Comparison of ENCODE assay signal across 8 cellular contexts in the genomic region with DNA sequence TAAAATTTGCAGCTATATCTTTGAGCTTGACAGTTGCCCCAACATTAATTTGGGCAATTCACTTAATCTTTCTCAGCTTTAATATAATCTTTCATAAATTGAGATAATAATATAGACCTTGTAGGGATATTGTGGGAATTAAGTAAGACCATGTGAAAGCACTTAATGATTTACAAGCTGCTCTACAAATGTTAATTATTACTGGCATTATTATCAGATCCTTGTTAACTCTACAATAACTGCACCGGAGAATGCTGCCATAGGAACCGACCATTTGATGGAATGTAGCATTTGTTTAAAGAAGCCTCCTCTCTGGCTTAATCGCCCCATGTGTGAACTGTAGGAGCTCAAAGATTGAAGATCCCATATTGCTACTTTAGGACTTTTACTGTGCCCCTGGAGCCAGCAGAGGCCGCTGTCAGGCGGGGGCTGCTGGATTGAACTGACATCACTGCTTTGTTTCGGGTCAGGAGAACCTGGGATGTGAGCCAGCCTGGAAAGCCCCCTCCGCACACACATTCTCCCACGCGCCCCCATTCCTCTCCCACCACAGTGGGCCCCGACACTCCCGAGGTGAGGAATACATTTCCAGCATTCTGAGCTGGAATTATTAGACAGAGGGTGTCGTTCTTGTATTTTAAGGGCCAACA.
A peak's percentile ranks its signal among the peaks of the same experiment; 100 is the strongest.
DNase-seq lines count a peak whose midpoint lies in the region; ATAC-seq, FAIRE-seq and TF ChIP-seq lines count a peak whose summit lies in the region.

No MANE protein-coding gene starts in this region.

- intact Hi-C loops in endothelial cell of umbilical vein (cut with micrococcal nuclease): loop anchor here (1.0 kb wide), 1 partner anchor 158 kb away; no protein-coding TSS in a partner anchor
- intact Hi-C loops in ovary (cut with DNase I): no loop called here

- no peak overlapping the region for H3K4me2 ChIP-seq in endothelial cell of umbilical vein (ENCODE audit: insufficient read depth, low read length)

- dilution Hi-C loops in endothelial cell of umbilical vein (cut with MboI; ENCODE audit: extremely low pct_ligation_motif_present, low sequenced_read_pairs): no loop called here

- H3K9me3 ChIP-seq in endothelial cell of umbilical vein (replicated peaks; ENCODE audit: control insufficient read depth, insufficient read depth, low read length) (no peaks in the 10 kb centered on the region), ovary (no peaks in the 10 kb centered on the region)

- peak; percentile 40 for TF ChIP-seq CTCF in GM12864 (IDR thresholded peaks at IDR 0.05; ENCODE audit: low read depth, low read length, missing control alignments)
- TF ChIP-seq CTCF in endothelial cell of umbilical vein (IDR thresholded peaks at IDR 0.05; ENCODE audit: extremely low read depth in 1 of 2, insufficient read depth in 1 of 2, low read depth in 1 of 2, low read length in 2 of 2): peak; percentile 35 to 55
- peak in 2 of 3 donors; percentile 24 to 42 for TF ChIP-seq CTCF in ovary (IDR thresholded peaks at IDR 0.05)

- TF ChIP-seq POLR2A in endothelial cell of umbilical vein (IDR thresholded peaks at IDR 0.05; ENCODE audit: low read depth, low read length) (no peak), ovary (IDR thresholded peaks at IDR 0.05) (no peak)

- 16 to 20% (median 17%) methylated on average over 12 of the region's 12 CpGs for WGBS in ovary, 3 donors

- no peak for ATAC-seq in HG02642 (IDR thresholded peaks at IDR 0.05; ENCODE audit: poor library complexity, unreplicated experiment)

- no peak for DNase-seq in GM12864 (ENCODE audit: low read depth)
- peak; percentile 39 for DNase-seq in LHCN-M2 (ENCODE audit: low read depth)
- peak; percentile 37 for DNase-seq in endothelial cell of umbilical vein (ENCODE audit: low read depth, low spot score)
- peak in 4 of 5 donors; percentile 40 to 69 (median 58) for DNase-seq in ovary
- no peak for DNase-seq in UCSD-AML1 (lab: John Stamatoyannopoulos, UW; ENCODE audit: unreplicated experiment)
- DNase-seq in NCI-H1694 treated with DMSO at 0.1 percent for 48 hours (lab: John Stamatoyannopoulos, UW): no peak
- no peak for DNase-seq in germinal center (ENCODE audit: low spot score)

- H3K9me1 ChIP-seq in endothelial cell of umbilical vein (replicated peaks; ENCODE audit: control insufficient read depth, extremely low read depth, insufficient read depth, low read length): no peaks in the 10 kb centered on the region

- no peaks in the 10 kb centered on the region for H4K20me1 ChIP-seq in endothelial cell of umbilical vein (replicated peaks; ENCODE audit: control insufficient read depth, extremely low read depth, insufficient read depth, low read length)

- H3K36me3 ChIP-seq in endothelial cell of umbilical vein (ENCODE audit: control insufficient read depth in 2 of 2, extremely low read depth in 1 of 2, insufficient read depth in 2 of 2, low read length in 2 of 2) (peaks cover 2 to 33% of the 10 kb centered on the region in 2 experiments), ovary (no peaks in the 10 kb centered on the region)

- no peak overlapping the region for H3K27ac ChIP-seq in endothelial cell of umbilical vein (ENCODE audit: insufficient read depth, low read depth, low read length)
- no peak overlapping the region for H3K27ac ChIP-seq in ovary

- POLR2A ChIA-PET in endothelial cell of umbilical vein (lab: Charles Lee): no interaction called here

- no peaks in the 10 kb centered on the region for H3K4me1 ChIP-seq in endothelial cell of umbilical vein (ENCODE audit: control insufficient read depth, extremely low read depth, insufficient read depth, low read length)
- H3K4me1 ChIP-seq in ovary (ENCODE audit: insufficient read depth): peaks cover 2% of the 10 kb centered on the region

- H3K9ac ChIP-seq in endothelial cell of umbilical vein (replicated peaks; ENCODE audit: extremely low read depth, insufficient read depth, low read length): no peak overlapping the region

- BruUV-seq in endothelial cell of umbilical vein (replicated peaks; lab: Mats Ljungman, UMichigan): no TSS peak

- no peak for FAIRE-seq in endothelial cell of umbilical vein (lab: Jason Lieb, UNC)

- H3K79me2 ChIP-seq in endothelial cell of umbilical vein (ENCODE audit: control insufficient read depth, insufficient read depth, low read length): no peaks in the 10 kb centered on the region

- H3K27me3 ChIP-seq in endothelial cell of umbilical vein (ENCODE audit: control insufficient read depth in 2 of 2, insufficient read depth in 2 of 2, low read length in 2 of 2) (no peaks in the 10 kb centered on the region), ovary (no peaks in the 10 kb centered on the region)

- no peak overlapping the region for H3K4me3 ChIP-seq in GM12864 (ENCODE audit: low read depth, low read length)
- H3K4me3 ChIP-seq in endothelial cell of umbilical vein (replicated peaks in 1 of 3; ENCODE audit: insufficient read depth in 1 of 3, low read depth in 1 of 3, low read length in 3 of 3): no peak overlapping the region
- no peak overlapping the region for H3K4me3 ChIP-seq in ovary

- H2AFZ ChIP-seq in endothelial cell of umbilical vein (ENCODE audit: low read depth, low read length): no peak overlapping the region

- CTCF ChIA-PET in endothelial cell of umbilical vein (lab: Charles Lee): interaction anchor here (0.5 to 1.9 kb wide), 25 partner anchors 9 to 1784 kb away, joined by 3 to 29 read pairs (median 4); a partner anchor contains a TSS

- TF ChIP-seq EP300 in ovary (IDR thresholded peaks at IDR 0.05): no peak

TF ChIP-seq in endothelial cell of umbilical vein, 7 proteins besides CTCF, POLR2A, EP300 and RAD21:
- TF ChIP-seq GATA2 (IDR thresholded peaks at IDR 0.05; ENCODE audit: insufficient read depth, insufficient read length, low read depth, low read length) (no peak), EZH2 (IDR thresholded peaks at IDR 0.05; ENCODE audit: borderline replicate concordance, low read depth, low read length, severe bottlenecking) (no peak), JUN (IDR thresholded peaks at IDR 0.05; ENCODE audit: borderline replicate concordance, insufficient read depth, insufficient read length, low read depth) (no peak), FOS (IDR thresholded peaks at IDR 0.05; ENCODE audit: borderline replicate concordance, insufficient read depth, low read length) (no peak), MYC (IDR thresholded peaks at IDR 0.05; ENCODE audit: low read depth, low read length) (no peak), POLR2AphosphoS5 (IDR thresholded peaks at IDR 0.05; ENCODE audit: insufficient read depth, low read depth, low read length) (no peak)
- TF ChIP-seq, protein P1, sequence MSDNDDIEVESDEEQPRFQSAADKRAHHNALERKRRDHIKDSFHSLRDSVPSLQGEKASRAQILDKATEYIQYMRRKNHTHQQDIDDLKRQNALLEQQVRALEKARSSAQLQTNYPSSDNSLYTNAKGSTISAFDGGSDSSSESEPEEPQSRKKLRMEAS (IDR thresholded peaks at IDR 0.05; ENCODE audit: insufficient read depth, insufficient read length): no peak

Comparison
In these comparisons a context has a peak if more than half of its experiments do, and no peak if none do; other contexts are left out.
1. DNase-seq: peak in LHCN-M2 (single experiment), endothelial cell of umbilical vein (single experiment) and ovary (4 of 5); none in GM12864 (single experiment), UCSD-AML1 (single experiment), NCI-H1694 treated with DMSO at 0.1 percent for 48 hours (single experiment) and germinal center (single experiment).
2. Peak in every context shown above with its lines, with median percentiles within 50 percentile points of each other: CTCF ChIP-seq.